20 cellular contexts compared by ENCODE assay signal in genomic region chr2:15711126-15711860, GRCh38.
"Had no signal": no experiment of that assay in that cellular context is flagged by ENCODE, and none has a peak within 500 bp of the region (broad histone marks: within the 10 kb centered on the region; RNA-seq: fewer than 3 reads in every experiment).

No MANE protein-coding gene starts in this region.

- H3K27ac Mint-ChIP-seq: memory B cell, naive B cell, nephron progenitor cell, type B pancreatic cell had no signal

- H3K36me3 Mint-ChIP-seq: memory B cell, naive B cell, type B pancreatic cell had no signal

- H3K4me3 Mint-ChIP-seq: central memory CD8-positive, alpha-beta T cell; memory B cell; naive B cell; nephron progenitor cell; type B pancreatic cell had no signal

- H3K9me3 Mint-ChIP-seq: central memory CD8-positive, alpha-beta T cell; memory B cell had no signal

- H3K4me3 ChIP-seq: dorsolateral prefrontal cortex, esophagus squamous epithelium, heart left ventricle, stomach had no signal

- H3K27me3 Mint-ChIP-seq: type B pancreatic cell had no signal

- ATAC-seq: heart left ventricle, left lobe of liver, right cardiac atrium had no signal

- H3K4me1 Mint-ChIP-seq: central memory CD8-positive, alpha-beta T cell; memory B cell; naive B cell had no signal

- H3K4me1 ChIP-seq: stomach had no signal

- H3K36me3 ChIP-seq: esophagus squamous epithelium, heart left ventricle, stomach had no signal

- H3K27ac ChIP-seq: dorsolateral prefrontal cortex, epithelial cell of prostate, esophagus squamous epithelium, heart left ventricle, stomach had no signal

- H3K9me3 ChIP-seq: esophagus squamous epithelium, heart left ventricle, stomach had no signal

- DNase-seq: cortex of kidney; dorsolateral prefrontal cortex; effector CD8-positive, alpha-beta T cell; esophagus squamous epithelium; foreskin fibroblast; heart left ventricle; hippocampal formation; naive B cell; nephron progenitor cell; posterior cingulate gyrus; right cardiac atrium; small intestine; stimulated activated CD4-positive, alpha-beta T cell treated with anti-CD3 and anti-CD28 coated beads, Interleukin-12 subunit alpha, Interleukin-12 subunit beta, amount 100 ng/mL, for 4 hours; stimulated activated naive CD4-positive, alpha-beta T cell; stomach had no signal

- H3K27me3 ChIP-seq: dorsolateral prefrontal cortex, esophagus squamous epithelium, heart left ventricle, stomach had no signal
